In the genomic region with DNA sequence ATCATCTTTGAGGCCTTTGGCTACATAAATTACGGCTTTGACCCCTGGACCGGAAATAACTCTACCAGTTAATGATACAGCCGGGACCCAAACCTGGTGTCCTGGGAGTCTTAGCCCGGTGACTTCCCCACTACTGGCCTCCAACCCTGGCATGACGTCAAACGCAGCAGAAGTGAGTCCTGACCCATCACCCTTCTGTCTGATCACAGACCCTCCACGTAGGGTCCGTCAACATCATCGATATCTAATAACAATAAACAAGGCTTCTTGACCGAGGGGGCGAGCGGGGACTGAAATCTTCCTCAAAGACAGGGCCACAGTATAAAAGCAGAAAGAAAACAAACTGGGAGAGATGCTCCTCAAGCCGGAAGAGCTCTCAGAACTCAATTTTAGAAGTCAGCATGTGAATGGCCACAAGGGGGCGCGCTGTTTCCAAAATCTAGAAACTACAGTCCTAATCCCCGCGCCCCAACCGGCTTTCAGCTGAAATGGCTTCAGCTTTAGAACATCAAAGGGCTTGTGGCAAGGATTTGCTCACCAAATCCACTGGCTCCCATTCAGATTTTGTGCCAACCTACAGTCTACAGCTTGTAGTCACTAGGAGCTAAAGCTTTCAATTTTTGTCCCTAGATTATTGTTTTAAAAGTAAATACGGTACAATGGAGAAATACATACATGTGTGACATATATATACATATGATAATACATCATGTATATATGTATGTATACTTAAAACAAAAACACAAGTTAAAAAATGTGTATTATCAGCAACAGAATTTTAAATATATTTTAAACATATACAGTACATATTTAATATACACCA, we compare ENCODE assay signal across 8 cellular contexts. TPM values are rescaled to one million over a fixed set of nuclear protein-coding genes. Genes with fewer than 3 reads are reported as not detected.
DNase-seq lines count a peak whose midpoint lies in the region; ATAC-seq and TF ChIP-seq lines count a peak whose summit lies in the region.

No MANE protein-coding gene starts in this region.

- 32% methylated on average over 4 of the region's 19 CpGs; no CpG with 5 or more reads in 1 of the 2 experiments for WGBS in IMR-90 (ENCODE audit: extremely low coverage in 2 of 2, insufficient read length in 1 of 2), 2 experiments

- peak overlapping the region; percentile 38; the same call in 1 of the 3 replicates for H2BK15ac ChIP-seq in IMR-90 (ENCODE audit: low read depth, low read length)

- peak; percentile 82 for TF ChIP-seq RAD21 in IMR-90 (IDR thresholded peaks at IDR 0.05; ENCODE audit: low read length)

- H2BK20ac ChIP-seq in IMR-90 (ENCODE audit: low read depth, low read length) = peak overlapping the region; percentile 36; the same call in 1 of the 2 replicates

- H3K9me3 ChIP-seq in BLaER1 (no peaks in the 10 kb centered on the region), IMR-90 (ENCODE audit: control insufficient read depth, insufficient read depth, low read length) (no peaks in the 10 kb centered on the region), NT2/D1 (ENCODE audit: insufficient read depth, low read length) (no peaks in the 10 kb centered on the region)

- H3K4me2 ChIP-seq in BLaER1 = no peak overlapping the region
- H3K4me2 ChIP-seq in IMR-90 (ENCODE audit: low read depth, low read length) = no peak overlapping the region

- CTCF ChIA-PET in IMR-90 (lab: Yijun Ruan, JAX) = interaction anchor here (0.6 to 2.2 kb wide), 23 partner anchors 9 to 470 kb away, joined by 3 to 11 read pairs (median 4); partner anchors contain the start of gene CENPU

- H3K27me3 Mint-ChIP-seq in endothelial cell (ENCODE audit: unreplicated experiment) = peaks cover 3% of the 10 kb centered on the region

- TF ChIP-seq CTCF in IMR-90 (conservative IDR thresholded peaks at IDR 0.05; ENCODE audit: low read depth, low read length) (peak; percentile 91), endothelial cell (IDR thresholded peaks at IDR 0.05; ENCODE audit: unreplicated experiment) (peak; percentile 99)

- H2BK5ac ChIP-seq in IMR-90 (ENCODE audit: low read depth, low read length, poor library complexity, severe bottlenecking) = no peak overlapping the region

- TF ChIP-seq POLR2A in IMR-90 (IDR thresholded peaks at IDR 0.05; ENCODE audit: low read depth, low read length) = no peak

- intact Hi-C loops in IMR-90 (cut with micrococcal nuclease) = loop anchor here (1.0 to 5.0 kb wide), 4 partner anchors 210 to 563 kb away; partner anchors contain the start of genes ACSL1, CASP3, IRF2 and PRIMPOL

- H3K18ac ChIP-seq in IMR-90 (ENCODE audit: low read depth, low read length) = no peak overlapping the region

- H2AK9ac ChIP-seq in IMR-90 (replicated peaks; ENCODE audit: low read depth, low read length, poor library complexity) = peak overlapping the region; percentile 49

- no peak overlapping the region; the same call in 1 of the 2 replicates for H3K56ac ChIP-seq in IMR-90 (ENCODE audit: extremely low read depth, insufficient read depth, low read length)

- H3K4me3 ChIP-seq in BLaER1 (no peak overlapping the region), IMR-90 (ENCODE audit: insufficient read depth, low read depth, low read length) (no peak overlapping the region), NT2/D1 (ENCODE audit: insufficient read length, low read depth) (no peak overlapping the region)

- POLR2A ChIA-PET in IMR-90 (lab: Charles Lee; ENCODE audit: unreplicated experiment) = interaction anchor here (0.8 kb wide), 1 partner anchor 274 kb away, joined by 3 read pairs; no protein-coding TSS in a partner anchor

- H4K91ac ChIP-seq in IMR-90 (ENCODE audit: insufficient read depth, low read depth, low read length) = peak overlapping the region; percentile 26; the same call in 1 of the 2 replicates

- no peak overlapping the region for H3K9ac ChIP-seq in BLaER1
- H3K9ac ChIP-seq in IMR-90 (ENCODE audit: low read depth, low read length) = 0 out of 2 replicates have a peak overlapping the region, but pooled peaks have one; percentile 14
- H3K9ac ChIP-seq in NT2/D1 (ENCODE audit: insufficient read length, low read depth) = no peak overlapping the region

- no peak overlapping the region for H3K23ac ChIP-seq in IMR-90 (ENCODE audit: low read depth, low read length)

- H3K14ac ChIP-seq in IMR-90 (replicated peaks; ENCODE audit: low read depth, low read length) = no peak overlapping the region

- no peaks in the 10 kb centered on the region for H3K9me3 Mint-ChIP-seq in endothelial cell (ENCODE audit: unreplicated experiment)

- peak overlapping the region; percentile 64; the same call in 1 of the 2 replicates for H2BK120ac ChIP-seq in IMR-90 (ENCODE audit: low read depth, low read length)

- H3K36me3 Mint-ChIP-seq in endothelial cell (ENCODE audit: low read depth, unreplicated experiment) = no peaks in the 10 kb centered on the region

- no TSS peak for BruUV-seq in IMR-90 (replicated peaks; lab: Mats Ljungman, UMichigan)

- H4K20me1 ChIP-seq in BLaER1 (no peaks in the 10 kb centered on the region), IMR-90 (ENCODE audit: insufficient read depth, low read length) (no peaks in the 10 kb centered on the region)

- H3K4me3 Mint-ChIP-seq in endothelial cell (ENCODE audit: unreplicated experiment) = no peak overlapping the region

- H3K79me1 ChIP-seq in IMR-90 (ENCODE audit: low read depth in 1 of 2, low read length in 2 of 2) = no peaks in the 10 kb centered on the region

- H3K27me3 ChIP-seq in BLaER1 (no peaks in the 10 kb centered on the region), IMR-90 (ENCODE audit: control insufficient read depth, insufficient read depth, low read length) (no peaks in the 10 kb centered on the region), NT2/D1 (ENCODE audit: insufficient read depth, insufficient read length) (no peaks in the 10 kb centered on the region)

- H3K4me1 Mint-ChIP-seq in endothelial cell (ENCODE audit: unreplicated experiment) = peaks cover 19% of the 10 kb centered on the region

- ATAC-seq in GM19455 (IDR thresholded peaks at IDR 0.05; ENCODE audit: unreplicated experiment) (peak; percentile 43), IMR-90 (ENCODE audit: low read depth) (peak; percentile 74)

- peak; percentile 90 for DNase-seq in IMR-90
- peak; percentile 88 for DNase-seq in NT2/D1 (ENCODE audit: low read depth, low spot score)
- DNase-seq in activated CD8-positive, alpha-beta memory T cell treated with anti-CD3 and anti-CD28 coated beads for 48 hours (ENCODE audit: low read depth in 2 of 3, low spot score in 2 of 3) = peak; percentile 76 to 97 (median 96)
- peak; percentile 90 for DNase-seq in endothelial cell (ENCODE audit: low spot score)
- peak; percentile 87 for DNase-seq in middle frontal gyrus (ENCODE audit: extremely low spot score, low spot score)
- peak; percentile 87 for DNase-seq in stimulated activated CD8-positive, alpha-beta memory T cell treated with anti-CD3 and anti-CD28 coated beads, Interleukin-4, amount 100 ng/mL, for 24 hours (ENCODE audit: low read depth)

- peaks cover 6% of the 10 kb centered on the region; the same call in 1 of the 2 replicates for H3K9me1 ChIP-seq in IMR-90 (ENCODE audit: insufficient read depth, low read length)

- peak overlapping the region; percentile 88 for H2AFZ ChIP-seq in IMR-90 (replicated peaks; ENCODE audit: low read length, poor library complexity)

- H2AK5ac ChIP-seq in IMR-90 (ENCODE audit: low read depth, low read length) = no peak overlapping the region

- H3K4ac ChIP-seq in IMR-90 (ENCODE audit: low read depth, low read length) = peak overlapping the region; percentile 44; the same call in 1 of the 2 replicates

- in situ Hi-C loops in IMR-90 (cut with MboI; ENCODE audit: low sequenced_read_pairs) = loop anchor here (5.0 kb wide), 1 partner anchor 273 kb away; no protein-coding TSS in a partner anchor

- H3K36me3 ChIP-seq in BLaER1 (no peaks in the 10 kb centered on the region), IMR-90 (ENCODE audit: control insufficient read depth, insufficient read depth, low read length) (no peaks in the 10 kb centered on the region), NT2/D1 (ENCODE audit: insufficient read depth, insufficient read length, low read length) (no peaks in the 10 kb centered on the region)

- H4K8ac ChIP-seq in IMR-90 (ENCODE audit: low read depth in 2 of 2, low read length in 2 of 2) = peak overlapping the region; percentile 77 to 90

- peak overlapping the region; percentile 46; the same call in 1 of the 2 replicates for H4K5ac ChIP-seq in IMR-90 (ENCODE audit: low read depth, low read length)

- no peak overlapping the region for H3K27ac Mint-ChIP-seq in endothelial cell (ENCODE audit: unreplicated experiment)

- dilution Hi-C loops in IMR-90 (cut with HindIII; ENCODE audit: low sequenced_read_pairs, unreplicated experiment) = no loop called here

- peaks cover 38% of the 10 kb centered on the region for H3K4me1 ChIP-seq in BLaER1
- peaks cover 14% of the 10 kb centered on the region for H3K4me1 ChIP-seq in IMR-90 (ENCODE audit: control insufficient read depth, insufficient read depth, low read length)
- H3K4me1 ChIP-seq in NT2/D1 (ENCODE audit: insufficient read depth, insufficient read length) = no peaks in the 10 kb centered on the region

- H3K27ac ChIP-seq in BLaER1 (0 out of 2 replicates have a peak overlapping the region, but pooled peaks have one; percentile 27), IMR-90 (ENCODE audit: insufficient read depth, low read length) (no peak overlapping the region)

TF ChIP-seq in IMR-90, 13 proteins besides CTCF, POLR2A, EP300 and RAD21:
- TF ChIP-seq CEBPB (IDR thresholded peaks at IDR 0.05; ENCODE audit: low read depth, low read length) = 0 out of 2 replicates have a peak, but pooled peaks have one; percentile 3
- no peak for TF ChIP-seq MXI1 (IDR thresholded peaks at IDR 0.05; ENCODE audit: borderline replicate concordance, low read depth, low read length)
- no peak for TF ChIP-seq RCOR1 (IDR thresholded peaks at IDR 0.05; ENCODE audit: insufficient replicate concordance, low read length)
- TF ChIP-seq NFE2L2 (IDR thresholded peaks at IDR 0.05; ENCODE audit: low read depth, low read length) = no peak
- no peak for TF ChIP-seq RFX5 (IDR thresholded peaks at IDR 0.05; ENCODE audit: low read depth, low read length)
- peak; percentile 91 for TF ChIP-seq SMC3 (IDR thresholded peaks at IDR 0.05; ENCODE audit: low read depth, low read length)

RNA-seq across cellular contexts. Expression of gene ENPP6, which starts 46.4 kb away (rescaled TPM):
- total RNA-seq in IMR-90 (2012; rRNA removed) (not detected in 2 replicates), endothelial cell (ENCODE audit: unreplicated experiment) (0.41 TPM)
- not detected in 2 replicates for polyA plus RNA-seq in IMR-90 (2012; rRNA removed)
- not detected in 2 replicates for polyA plus RNA-seq in IMR-90 (2012; cell fraction: cytosol; rRNA removed)
- polyA plus RNA-seq in IMR-90 (2012; cell fraction: nucleus; rRNA removed; ENCODE audit: low replicate concordance) = not detected in 2 replicates
